29 cellular contexts compared by ENCODE assay signal in the genomic region with DNA sequence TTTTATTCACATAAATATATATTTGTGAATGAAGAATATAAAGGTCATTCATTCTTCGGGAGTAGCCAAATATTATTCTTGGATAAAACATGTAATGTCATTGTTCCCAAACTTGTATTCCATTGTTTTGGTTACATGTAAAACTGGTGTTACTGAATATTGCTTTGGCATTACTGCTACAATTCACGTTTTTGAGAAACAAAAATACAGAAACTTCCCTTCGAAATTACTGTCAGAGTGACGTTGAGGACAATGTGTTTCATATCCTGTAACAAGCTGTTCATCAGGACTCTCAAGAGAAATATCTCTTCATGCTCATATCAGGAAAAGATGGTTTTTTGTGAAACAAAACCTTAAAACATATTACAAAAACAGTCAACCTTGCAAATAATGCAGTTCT.
"Had no signal": no experiment of that assay in that cellular context is flagged by ENCODE, and none has a peak within 500 bp of the region (broad histone marks: within the 10 kb centered on the region; RNA-seq: fewer than 3 reads in every experiment).

No MANE protein-coding gene starts in this region.

- H3K36me3 ChIP-seq: esophagus muscularis mucosa, gastrocnemius medialis had no signal

- H3K4me1 ChIP-seq: body of pancreas, foreskin keratinocyte, gastrocnemius medialis had no signal

- H3K9me3 Mint-ChIP-seq: activated CD4-positive, alpha-beta memory T cell treated with anti-CD3 and anti-CD28 coated beads, Interleukin-2, amount 10 ng/mL, durations not matched to agents 7 days and 5 days; activated CD4-positive, alpha-beta T cell treated with anti-CD3 and anti-CD28 coated beads, Interleukin-2, amount 10 ng/mL, durations not matched to agents 7 days and 5 days; activated T-cell treated with anti-CD3 and anti-CD28 coated beads, Interleukin-2, amount 50 U/mL, for 24 hours; activated T-cell treated with anti-CD3 and anti-CD28 coated beads, Interleukin-2, amount 50 U/mL, for 72 hours; endodermal cell had no signal

- ATAC-seq: activated T-cell treated with anti-CD3 and anti-CD28 coated beads, Interleukin-2, amount 50 U/mL, for 72 hours; body of pancreas; foreskin keratinocyte; gastrocnemius medialis had no signal

- H3K27ac Mint-ChIP-seq: activated CD4-positive, alpha-beta memory T cell treated with anti-CD3 and anti-CD28 coated beads, Interleukin-2, amount 10 ng/mL, durations not matched to agents 7 days and 5 days; activated CD4-positive, alpha-beta T cell treated with anti-CD3 and anti-CD28 coated beads, Interleukin-2, amount 10 ng/mL, durations not matched to agents 7 days and 5 days; activated naive CD8-positive, alpha-beta T cell; activated T-cell treated with anti-CD3 and anti-CD28 coated beads, Interleukin-2, amount 50 U/mL, for 24 hours; activated T-cell treated with anti-CD3 and anti-CD28 coated beads, Interleukin-2, amount 50 U/mL, for 72 hours; endodermal cell had no signal

- H3K36me3 Mint-ChIP-seq: activated naive CD8-positive, alpha-beta T cell had no signal

- DNase-seq: activated CD4-positive, alpha-beta memory T cell treated with anti-CD3 and anti-CD28 coated beads, Interleukin-2, amount 10 ng/mL, durations not matched to agents 7 days and 5 days; activated CD4-positive, alpha-beta T cell treated with anti-CD3 and anti-CD28 coated beads for 1 hour; activated CD4-positive, alpha-beta T cell treated with anti-CD3 and anti-CD28 coated beads for 4 hours; activated CD4-positive, alpha-beta T cell treated with anti-CD3 and anti-CD28 coated beads, Interleukin-2, amount 10 ng/mL, durations not matched to agents 7 days and 5 days; activated CD4-positive, alpha-beta T cell treated with anti-CD3 and anti-CD28 coated beads, Interleukin-2, amount 50 U/mL, for 4 hours; activated CD4-positive, CD25-positive, alpha-beta regulatory T cell; activated CD8-positive, alpha-beta memory T cell treated with anti-CD3 and anti-CD28 coated beads, Interleukin-2, amount 50 U/mL, for 48 hours; activated effector memory CD4-positive, alpha-beta T cell treated with Interleukin-2 at 50 U/mL for 16 hours; activated gamma-delta T cell treated with Interleukin-2 at 50 U/mL for 16 hours; activated naive CD4-positive, alpha-beta T cell treated with anti-CD3 and anti-CD28 coated beads, Interleukin-2, amount 50 U/mL, for 16 hours; activated naive CD4-positive, alpha-beta T cell treated with Interleukin-2 at 50 U/mL for 16 hours; activated T-cell treated with anti-CD3 and anti-CD28 coated beads for 4 hours; activated T-cell treated with anti-CD3 and anti-CD28 coated beads, Interleukin-2, amount 50 U/mL, for 24 hours; activated T-cell treated with anti-CD3 and anti-CD28 coated beads, Interleukin-2, amount 50 U/mL, for 72 hours; amniotic stem cell; anterior cingulate cortex; body of pancreas; caudate nucleus; cortex of kidney; dorsolateral prefrontal cortex; effector memory CD4-positive, alpha-beta T cell; endodermal cell; erythroblast; foreskin keratinocyte; gastrocnemius medialis; glutamatergic neuron; T-helper 2 cell had no signal

- H3K27me3 ChIP-seq: body of pancreas, esophagus muscularis mucosa, foreskin keratinocyte, gastrocnemius medialis had no signal

- H3K9me3 ChIP-seq: body of pancreas, esophagus muscularis mucosa, gastrocnemius medialis had no signal

- H3K27me3 Mint-ChIP-seq: activated CD4-positive, alpha-beta memory T cell treated with anti-CD3 and anti-CD28 coated beads, Interleukin-2, amount 10 ng/mL, durations not matched to agents 7 days and 5 days; activated CD4-positive, alpha-beta T cell treated with anti-CD3 and anti-CD28 coated beads, Interleukin-2, amount 10 ng/mL, durations not matched to agents 7 days and 5 days; activated naive CD8-positive, alpha-beta T cell had no signal

- H3K4me1 Mint-ChIP-seq: activated CD4-positive, alpha-beta memory T cell treated with anti-CD3 and anti-CD28 coated beads, Interleukin-2, amount 10 ng/mL, durations not matched to agents 7 days and 5 days; activated CD4-positive, alpha-beta T cell treated with anti-CD3 and anti-CD28 coated beads, Interleukin-2, amount 10 ng/mL, durations not matched to agents 7 days and 5 days; endodermal cell had no signal

- H3K4me3 Mint-ChIP-seq: activated CD4-positive, alpha-beta memory T cell treated with anti-CD3 and anti-CD28 coated beads, Interleukin-2, amount 10 ng/mL, durations not matched to agents 7 days and 5 days; activated CD4-positive, alpha-beta T cell treated with anti-CD3 and anti-CD28 coated beads, Interleukin-2, amount 10 ng/mL, durations not matched to agents 7 days and 5 days; activated naive CD8-positive, alpha-beta T cell; activated T-cell treated with anti-CD3 and anti-CD28 coated beads, Interleukin-2, amount 50 U/mL, for 24 hours; activated T-cell treated with anti-CD3 and anti-CD28 coated beads, Interleukin-2, amount 50 U/mL, for 72 hours; endodermal cell had no signal

- H3K27ac ChIP-seq: body of pancreas, dorsolateral prefrontal cortex, esophagus muscularis mucosa, foreskin keratinocyte, gastrocnemius medialis had no signal

- H3K4me3 ChIP-seq: body of pancreas, dorsolateral prefrontal cortex, esophagus muscularis mucosa, gastrocnemius medialis had no signal
